ENCODE assay signal across 10 cellular contexts in the genomic region with DNA sequence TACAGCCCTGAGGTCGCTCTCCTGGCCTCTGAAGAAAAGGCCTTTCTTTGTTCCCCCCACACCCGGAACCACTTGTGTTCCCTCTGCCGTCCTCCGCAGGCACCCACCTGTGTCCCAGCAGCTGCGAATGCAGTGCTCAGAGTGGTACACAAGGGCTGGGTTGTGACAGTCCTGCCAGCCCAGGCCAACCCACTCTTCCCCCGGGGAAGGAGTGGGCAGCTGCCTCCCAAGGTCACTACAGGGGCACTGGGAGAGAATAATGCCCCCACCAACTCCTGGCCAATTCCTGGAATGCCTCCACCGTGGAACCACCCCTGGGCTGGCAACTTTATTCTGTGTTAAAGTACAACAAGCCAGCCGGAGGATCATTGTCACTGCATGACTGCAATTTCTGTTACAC. TPM values are rescaled to one million over a fixed set of nuclear protein-coding genes. Genes with fewer than 3 reads are reported as not detected.
DNase-seq lines count a peak whose midpoint lies in the region; ATAC-seq and TF ChIP-seq lines count a peak whose summit lies in the region.
"Had no signal": no experiment of that assay in that cellular context is flagged by ENCODE, and none has a peak within 500 bp of the region (broad histone marks: within the 10 kb centered on the region; RNA-seq: fewer than 3 reads in every experiment).

No MANE protein-coding gene starts in this region.

- H3K27ac ChIP-seq in stomach (peak overlapping the region in 3 of 5 donors; percentile 20 to 96 (median 25)), RWPE1 (no peak overlapping the region)

- peaks cover 50% of the 10 kb centered on the region for H3K36me3 Mint-ChIP-seq in activated naive CD4-positive, alpha-beta T cell treated with anti-CD3 and anti-CD28 coated beads for 36 hours (ENCODE audit: low read depth)
- peaks cover 14% of the 10 kb centered on the region for H3K36me3 Mint-ChIP-seq in activated naive CD8-positive, alpha-beta T cell

- H3K27me3 ChIP-seq in stomach: no peaks in the 10 kb centered on the region

- no peaks in the 10 kb centered on the region for H3K9me3 Mint-ChIP-seq in activated naive CD4-positive, alpha-beta T cell treated with anti-CD3 and anti-CD28 coated beads for 36 hours
- H3K9me3 Mint-ChIP-seq in activated naive CD8-positive, alpha-beta T cell (ENCODE audit: low read depth): no peaks in the 10 kb centered on the region

- H3K4me1 Mint-ChIP-seq in activated naive CD4-positive, alpha-beta T cell treated with anti-CD3 and anti-CD28 coated beads for 36 hours (ENCODE audit: low read depth): peaks cover 79% of the 10 kb centered on the region
- H3K4me1 Mint-ChIP-seq in activated naive CD8-positive, alpha-beta T cell (ENCODE audit: low read depth): peaks cover 89% of the 10 kb centered on the region

- peaks cover 0 to 10% (median 0%) of the 10 kb centered on the region in 4 donors for H3K36me3 ChIP-seq in stomach

- no peak for TF ChIP-seq EP300 in stomach (IDR thresholded peaks at IDR 0.05)

- ATAC-seq in GM21381 (IDR thresholded peaks at IDR 0.05; ENCODE audit: unreplicated experiment): no peak

- peaks cover 20 to 74% (median 44%) of the 10 kb centered on the region in 4 donors for H3K4me1 ChIP-seq in stomach

- H3K4me3 ChIP-seq in stomach: no peak overlapping the region

- WGBS in stomach, 5 donors: 47 to 70% (median 55%) methylated on average over 8 of the region's 8 CpGs

- no peaks in the 10 kb centered on the region for H3K27me3 Mint-ChIP-seq in activated naive CD4-positive, alpha-beta T cell treated with anti-CD3 and anti-CD28 coated beads for 36 hours (ENCODE audit: low read depth)
- H3K27me3 Mint-ChIP-seq in activated naive CD8-positive, alpha-beta T cell: no peaks in the 10 kb centered on the region

- H3K27ac Mint-ChIP-seq in activated naive CD4-positive, alpha-beta T cell treated with anti-CD3 and anti-CD28 coated beads for 36 hours: peak overlapping the region; percentile 84
- peak overlapping the region; percentile 99 for H3K27ac Mint-ChIP-seq in activated naive CD8-positive, alpha-beta T cell

- CTCF ChIA-PET in activated naive CD4-positive, alpha-beta T cell treated with anti-CD3 and anti-CD28 coated beads for 36 hours (lab: Charles Lee): no interaction called here
- CTCF ChIA-PET in RWPE1 (lab: Yijun Ruan, JAX): interaction anchor here (0.6 kb wide), 1 partner anchor 46 kb away, joined by 3 read pairs; no protein-coding TSS in a partner anchor

- H3K9me3 ChIP-seq in stomach: no peaks in the 10 kb centered on the region

- TF ChIP-seq POLR2A in stomach (IDR thresholded peaks at IDR 0.05): no peak

- POLR2A ChIA-PET in RWPE1 (lab: Yijun Ruan, JAX; ENCODE audit: low non-redundant PET): no interaction called here

- intact Hi-C loops in activated naive CD4-positive, alpha-beta T cell treated with anti-CD3 and anti-CD28 coated beads for 36 hours (cut with micrococcal nuclease): loop anchor here (1.0 kb wide), 1 partner anchor 9 kb away; no protein-coding TSS in a partner anchor
- intact Hi-C loops in stomach (cut with DNase I; ENCODE audit: low total_unique reads): no loop called here

- TF ChIP-seq CTCF in stomach (IDR thresholded peaks at IDR 0.05) (no peak), RWPE1 (conservative IDR thresholded peaks at IDR 0.05; ENCODE audit: low read depth) (no peak)

- no peak for DNase-seq in activated naive CD4-positive, alpha-beta T cell treated with anti-CD3 and anti-CD28 coated beads for 36 hours
- no peak for DNase-seq in activated naive CD4-positive, alpha-beta T cell (lab: John Stamatoyannopoulos, UW)
- DNase-seq in myocyte (ENCODE audit: low read depth) (peak; percentile 62), stomach (no peak), Kasumi-1 (lab: John Stamatoyannopoulos, UW) (no peak), RWPE1 (ENCODE audit: low spot score) (no peak)
- DNase-seq: activated gamma-delta T cell, NCI-H345 had no signal

- H3K4me3 Mint-ChIP-seq in activated naive CD4-positive, alpha-beta T cell treated with anti-CD3 and anti-CD28 coated beads for 36 hours: no peak overlapping the region
- H3K4me3 Mint-ChIP-seq in activated naive CD8-positive, alpha-beta T cell: peak overlapping the region; percentile 69

RNA-seq across cellular contexts. Expression of a gene that starts 10.0 kb away (rescaled TPM):
- 100 to 1,000 TPM; 150 to 155 TPM for total RNA-seq in activated naive CD4-positive, alpha-beta T cell treated with anti-CD3 and anti-CD28 coated beads for 36 hours
- total RNA-seq in myocyte (13.7 and 14.4 TPM in 2 replicates), stomach (100 to 1,000 TPM in 1 of 5 donors, 10 to 100 TPM in 4; 31.3 to 119 (median 43.6) TPM)
- polyA plus RNA-seq in myocyte (2012): 50.7 TPM
- 10 to 100 TPM; 46.2 to 78.4 (median 63.4) TPM for polyA plus RNA-seq in stomach
